Comparison of ENCODE assay signal across 13 cellular contexts in genomic region chr14:24317141-24317927, GRCh38. TPM values are rescaled to one million over a fixed set of nuclear protein-coding genes. Genes with fewer than 3 reads are reported as not detected.
DNase-seq lines count a peak whose midpoint lies in the region; ATAC-seq, FAIRE-seq and TF ChIP-seq lines count a peak whose summit lies in the region.
"Had no signal": no experiment of that assay in that cellular context is flagged by ENCODE, and none has a peak within 500 bp of the region (broad histone marks: within the 10 kb centered on the region; RNA-seq: fewer than 3 reads in every experiment).

No MANE protein-coding gene starts in this region.

- peak overlapping the region; percentile 23 for H3K27ac ChIP-seq in keratinocyte (ENCODE audit: control insufficient read depth, insufficient read depth, low read length)
- H3K27ac ChIP-seq: SJSA1 had no signal

- H4K20me1 ChIP-seq in keratinocyte (ENCODE audit: control insufficient read depth, extremely low read depth, insufficient read depth, low read length): no peaks in the 10 kb centered on the region

- no peak overlapping the region for H2AFZ ChIP-seq in keratinocyte (ENCODE audit: control insufficient read depth, low read length)

- peaks cover 0 to 4% of the 10 kb centered on the region in 2 experiments for H3K36me3 ChIP-seq in keratinocyte (ENCODE audit: control insufficient read depth in 2 of 2, extremely low read depth in 1 of 2, insufficient read depth in 2 of 2, low read length in 2 of 2)
- H3K36me3 ChIP-seq: SJSA1 had no signal

- no peaks in the 10 kb centered on the region for H3K9me3 ChIP-seq in keratinocyte (ENCODE audit: control insufficient read depth, low read depth, low read length)
- H3K9me3 ChIP-seq: SJSA1 had no signal

- DNase-seq in AG20443 (ENCODE audit: low spot score): peak; percentile 56
- peak; percentile 60 for DNase-seq in EH (ENCODE audit: low read depth)
- DNase-seq in SW480 (ENCODE audit: low spot score): peak; percentile 45
- DNase-seq in keratinocyte (ENCODE audit: low read depth, low spot score): no peak
- DNase-seq in NK-92 (lab: John Stamatoyannopoulos, UW; ENCODE audit: unreplicated experiment): no peak
- DNase-seq in activated CD8-positive, alpha-beta memory T cell treated with anti-CD3 and anti-CD28 coated beads, Interleukin-2, amount 50 U/mL, for 4 hours: no peak
- DNase-seq: activated gamma-delta T cell treated with Interleukin-2 at 50 U/mL for 16 hours, foreskin melanocyte, NCI-H146, NCI-H69 had no signal

- peaks cover 38% of the 10 kb centered on the region for H3K4me1 ChIP-seq in keratinocyte (ENCODE audit: control insufficient read depth, extremely low read depth, insufficient read depth, low read length)

- FAIRE-seq in keratinocyte (lab: Jason Lieb, UNC): no peak
- FAIRE-seq: HTR-8/SVneo had no signal

- ATAC-seq in GM19395 (IDR thresholded peaks at IDR 0.05; ENCODE audit: unreplicated experiment): no peak

- peaks cover 2% of the 10 kb centered on the region for H3K9me1 ChIP-seq in keratinocyte (ENCODE audit: control insufficient read depth, extremely low read depth, insufficient read depth, low read length)

- no peak overlapping the region for H3K4me3 ChIP-seq in keratinocyte (ENCODE audit: control insufficient read depth in 2 of 3, extremely low read depth in 1 of 3, insufficient read depth in 2 of 3, low read depth in 1 of 3, low read length in 3 of 3)
- H3K4me3 ChIP-seq: SJSA1 had no signal

- dilution Hi-C loops in keratinocyte (cut with MboI; ENCODE audit: extremely low pct_ligation_motif_present, low sequenced_read_pairs): no loop called here

- no peak for TF ChIP-seq CTCF in keratinocyte (optimal IDR thresholded peaks at IDR 0.05 in 1 of 3, IDR thresholded peaks at IDR 0.05 in 1 of 3, conservative IDR thresholded peaks at IDR 0.05 in 1 of 3; ENCODE audit: extremely low read depth in 1 of 3, insufficient read depth in 2 of 3, low read length in 3 of 3)

- H3K4me2 ChIP-seq in keratinocyte (ENCODE audit: control insufficient read depth, extremely low read depth, insufficient read depth, low read depth, low read length): peak overlapping the region; percentile 35

- H3K9ac ChIP-seq in keratinocyte (ENCODE audit: control insufficient read depth, extremely low read depth, insufficient read depth, low read length): no peak overlapping the region

- no peaks in the 10 kb centered on the region for H3K79me2 ChIP-seq in keratinocyte (ENCODE audit: control insufficient read depth, insufficient read depth, low read length)

- peaks cover 3% of the 10 kb centered on the region for H3K27me3 ChIP-seq in keratinocyte (ENCODE audit: control insufficient read depth, extremely low read depth, insufficient read depth, low read length)
- H3K27me3 ChIP-seq: SJSA1 had no signal

RNA-seq across cellular contexts. Expression of gene LTB4R, which starts 6.0 kb away (rescaled TPM):
- 8.6 to 20.4 TPM (median 14.6 TPM) in 3 replicates for polyA plus RNA-seq in keratinocyte
- 8.4 TPM for polyA plus RNA-seq in keratinocyte (2011; ENCODE audit: low read depth)
- 3.0 and 4.3 TPM in 2 replicates for polyA plus RNA-seq in keratinocyte (2011; cell fraction: cytosol; rRNA removed)
- 53.5 and 61.4 TPM in 2 replicates for polyA plus RNA-seq in keratinocyte (2011; cell fraction: nucleus; rRNA removed)
- polyA plus RNA-seq in keratinocyte (2012; ENCODE audit: low replicate concordance): 8.4 and 41.2 TPM in 2 replicates
- polyA minus RNA-seq in keratinocyte: 16.4 to 31.6 TPM (median 21.6 TPM) in 3 replicates
- 11.1 TPM for polyA minus RNA-seq in keratinocyte (2011; cell fraction: cytosol; rRNA and poly(A)+ RNA removed)
- 12.5 and 15.4 TPM in 2 replicates for polyA minus RNA-seq in keratinocyte (2011; cell fraction: nucleus; rRNA and poly(A)+ RNA removed)

RNA-seq across cellular contexts. Expression of gene LTB4R2, which starts 7.4 kb away (rescaled TPM):
- polyA plus RNA-seq in keratinocyte: 5.4 to 13.4 TPM (median 7.9 TPM) in 3 replicates
- polyA plus RNA-seq in keratinocyte (2011; ENCODE audit: low read depth): 3.9 TPM
- 1.2 and 2.7 TPM in 2 replicates for polyA plus RNA-seq in keratinocyte (2011; cell fraction: cytosol; rRNA removed)
- polyA plus RNA-seq in keratinocyte (2011; cell fraction: nucleus; rRNA removed): 28.9 and 46.2 TPM in 2 replicates
- 8.7 and 19.1 TPM in 2 replicates for polyA plus RNA-seq in keratinocyte (2012; ENCODE audit: low replicate concordance)
- polyA minus RNA-seq in keratinocyte: 6.4 to 9.3 TPM (median 6.9 TPM) in 3 replicates
- 16.9 TPM for polyA minus RNA-seq in keratinocyte (2011; cell fraction: cytosol; rRNA and poly(A)+ RNA removed)
- polyA minus RNA-seq in keratinocyte (2011; cell fraction: nucleus; rRNA and poly(A)+ RNA removed): 33.0 TPM in 2 replicates

RNA-seq across cellular contexts. Expression of gene CIDEB, which starts 9.6 kb away (rescaled TPM):
- 2.4 to 3.7 TPM (median 2.6 TPM) in 3 replicates for polyA plus RNA-seq in keratinocyte
- 5.1 TPM for polyA plus RNA-seq in keratinocyte (2011; ENCODE audit: low read depth)
- 1.7 and 1.8 TPM in 2 replicates for polyA plus RNA-seq in keratinocyte (2011; cell fraction: cytosol; rRNA removed)
- polyA plus RNA-seq in keratinocyte (2011; cell fraction: nucleus; rRNA removed): 2.1 and 2.8 TPM in 2 replicates
- polyA plus RNA-seq in keratinocyte (2012; ENCODE audit: low replicate concordance): 3.2 and 4.2 TPM in 2 replicates
- polyA minus RNA-seq in keratinocyte: 0.99 to 3.9 TPM (median 1.3 TPM) in 3 replicates
- polyA minus RNA-seq in keratinocyte (2011; cell fraction: cytosol; rRNA and poly(A)+ RNA removed): 1.5 TPM
- 0.63 and 0.78 TPM in 2 replicates for polyA minus RNA-seq in keratinocyte (2011; cell fraction: nucleus; rRNA and poly(A)+ RNA removed)

RNA-seq across cellular contexts. Expression of gene ADCY4, which starts 17.5 kb away (rescaled TPM):
- 0.21 to 0.44 TPM (median 0.23 TPM) in 3 replicates for polyA plus RNA-seq in keratinocyte
- polyA plus RNA-seq in keratinocyte (2011; ENCODE audit: low read depth): 0.92 TPM
- 0.05 and 0.16 TPM in 2 replicates for polyA plus RNA-seq in keratinocyte (2011; cell fraction: cytosol; rRNA removed)
- polyA plus RNA-seq in keratinocyte (2011; cell fraction: nucleus; rRNA removed): 4.1 and 5.3 TPM in 2 replicates
- polyA plus RNA-seq in keratinocyte (2012; ENCODE audit: low replicate concordance): 0.29 and 0.69 TPM in 2 replicates
- 0.20 to 0.32 TPM in 2 of 3 replicates, not detected in the other for polyA minus RNA-seq in keratinocyte
- polyA minus RNA-seq in keratinocyte (2011; cell fraction: cytosol; rRNA and poly(A)+ RNA removed): 5.4 TPM
- 1.1 and 1.2 TPM in 2 replicates for polyA minus RNA-seq in keratinocyte (2011; cell fraction: nucleus; rRNA and poly(A)+ RNA removed)

RNA-seq across cellular contexts. Expression of gene NOP9, which starts 17.7 kb away (rescaled TPM):
- polyA plus RNA-seq in keratinocyte: 16.5 to 25.3 TPM (median 19.9 TPM) in 3 replicates
- 8.4 TPM for polyA plus RNA-seq in keratinocyte (2011; ENCODE audit: low read depth)
- polyA plus RNA-seq in keratinocyte (2011; cell fraction: cytosol; rRNA removed): 19.6 and 22.7 TPM in 2 replicates
- 63.3 and 70.4 TPM in 2 replicates for polyA plus RNA-seq in keratinocyte (2011; cell fraction: nucleus; rRNA removed)
- polyA plus RNA-seq in keratinocyte (2012; ENCODE audit: low replicate concordance): 19.0 and 25.4 TPM in 2 replicates
- polyA minus RNA-seq in keratinocyte: 47.2 to 59.5 TPM (median 50.4 TPM) in 3 replicates
- 33.8 TPM for polyA minus RNA-seq in keratinocyte (2011; cell fraction: cytosol; rRNA and poly(A)+ RNA removed)
- 35.6 and 45.4 TPM in 2 replicates for polyA minus RNA-seq in keratinocyte (2011; cell fraction: nucleus; rRNA and poly(A)+ RNA removed)

Comparison
In these comparisons a context has a peak if more than half of its experiments do, and no peak if none do; other contexts are left out.
1. DNase-seq: peak in AG20443 (single experiment), EH (single experiment) and SW480 (single experiment); none in keratinocyte (single experiment), NK-92 (single experiment) and activated CD8-positive, alpha-beta memory T cell treated with anti-CD3 and anti-CD28 coated beads, Interleukin-2, amount 50 U/mL, for 4 hours (single experiment).